Comparison of ENCODE assay signal across 15 cellular contexts in the genomic region with DNA sequence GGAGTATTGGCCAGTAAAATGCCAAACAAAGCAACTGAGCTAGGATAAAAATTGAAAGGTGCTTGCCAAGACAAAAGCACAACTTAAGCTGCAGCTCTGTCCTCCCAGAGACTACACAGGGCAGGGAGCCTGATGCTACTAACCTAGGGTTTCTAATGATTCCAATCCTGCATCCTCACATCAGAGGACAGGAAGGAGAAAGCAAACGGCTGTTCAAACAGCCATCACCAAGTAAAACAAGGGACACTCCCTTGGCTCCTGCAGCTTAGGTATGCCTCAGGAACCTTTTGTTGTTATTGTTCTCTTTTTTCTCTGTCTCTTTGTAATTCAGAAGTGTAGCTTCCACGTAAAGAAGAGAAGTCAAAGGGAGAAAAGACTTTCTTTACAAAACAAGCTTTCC.
A peak's percentile ranks its signal among the peaks of the same experiment; 100 is the strongest.
DNase-seq lines count a peak whose midpoint lies in the region; ATAC-seq and TF ChIP-seq lines count a peak whose summit lies in the region.
"Had no signal": no experiment of that assay in that cellular context is flagged by ENCODE, and none has a peak within 500 bp of the region (broad histone marks: within the 10 kb centered on the region; RNA-seq: fewer than 3 reads in every experiment).

No MANE protein-coding gene starts in this region.

- H3K36me3 ChIP-seq in DOHH2 (ENCODE audit: control insufficient read depth, low read length), result peaks cover 15% of the 10 kb centered on the region
- H3K36me3 ChIP-seq in Karpas-422 (ENCODE audit: insufficient read depth, low read length), result no peaks in the 10 kb centered on the region
- no peaks in the 10 kb centered on the region for H3K36me3 ChIP-seq in NT2/D1 (ENCODE audit: insufficient read depth, insufficient read length, low read length)
- no peaks in the 10 kb centered on the region for H3K36me3 ChIP-seq in iPS DF 6.9 (ENCODE audit: control insufficient read depth, insufficient read depth, low read length)
- H3K36me3 ChIP-seq: BE2C, colonic mucosa, vagina had no signal

- H3K79me2 ChIP-seq in DOHH2 (ENCODE audit: control insufficient read depth, low read length) (peaks cover 94% of the 10 kb centered on the region), Karpas-422 (ENCODE audit: low read length) (peaks cover 94% of the 10 kb centered on the region)

- ATAC-seq in HG02938 (IDR thresholded peaks at IDR 0.05; ENCODE audit: unreplicated experiment), result no peak
- ATAC-seq in GM19467 (IDR thresholded peaks at IDR 0.05; ENCODE audit: unreplicated experiment), result no peak
- ATAC-seq: esophagus mucosa had no signal

- H3K27ac ChIP-seq in DOHH2 (ENCODE audit: low read depth, low read length) (no peak overlapping the region), Karpas-422 (ENCODE audit: low read length) (peak overlapping the region; percentile 85), iPS DF 6.9 (ENCODE audit: low read length) (no peak overlapping the region)
- H3K27ac ChIP-seq: colonic mucosa, vagina had no signal

- no peaks in the 10 kb centered on the region for H3K9me3 ChIP-seq in DOHH2 (ENCODE audit: control insufficient read depth, insufficient read depth, low read length)
- H3K9me3 ChIP-seq in Karpas-422 (ENCODE audit: low read length), result no peaks in the 10 kb centered on the region
- H3K9me3 ChIP-seq in NT2/D1 (ENCODE audit: insufficient read depth, low read length), result no peaks in the 10 kb centered on the region
- H3K9me3 ChIP-seq in iPS DF 6.9 (ENCODE audit: control insufficient read depth, insufficient read depth, low read length), result no peaks in the 10 kb centered on the region
- H3K9me3 ChIP-seq: BE2C, colonic mucosa, vagina had no signal

- no peak overlapping the region for H2AFZ ChIP-seq in Karpas-422 (ENCODE audit: low read length)

- no peaks in the 10 kb centered on the region for H3K9me2 ChIP-seq in DOHH2 (replicated peaks; ENCODE audit: control insufficient read depth, low read length)
- H3K9me2 ChIP-seq in Karpas-422 (replicated peaks; ENCODE audit: insufficient read depth, low read length), result no peaks in the 10 kb centered on the region

- H3K4me2 ChIP-seq in DOHH2 (ENCODE audit: low read length) (peak overlapping the region; percentile 71), Karpas-422 (ENCODE audit: low read depth, low read length, poor library complexity, severe bottlenecking) (peak overlapping the region; percentile 48)

- DNase-seq in Karpas-422 (no peak), NT2/D1 (ENCODE audit: low read depth, low spot score) (peak; percentile 32), iPS DF 6.9 (ENCODE audit: low read depth, low spot score) (peak; percentile 54), AG08396 (ENCODE audit: low spot score) (no peak)
- no peak for DNase-seq in activated naive CD4-positive, alpha-beta T cell treated with anti-CD3 and anti-CD28 coated beads, Interleukin-2, amount 50 U/mL, for 16 hours
- DNase-seq: amygdala, colonic mucosa, hippocampal formation, NCI-H2029 treated with DMSO at 0.1 percent for 48 hours had no signal

- no CpG with 5 or more reads among the region's 2 CpGs for WGBS in iPS DF 6.9 (ENCODE audit: insufficient coverage, insufficient read length)

- H3K9ac ChIP-seq in Karpas-422 (ENCODE audit: low read length) (peak overlapping the region; percentile 38; the same call in 1 of the 2 replicates), NT2/D1 (ENCODE audit: insufficient read length, low read depth) (no peak overlapping the region)

- TF ChIP-seq CTCF in DOHH2 (IDR thresholded peaks at IDR 0.05; ENCODE audit: low read depth, low read length, poor library complexity, severe bottlenecking), result no peak

- H3K4me1 ChIP-seq in DOHH2 (ENCODE audit: control insufficient read depth, low read length) (peaks cover 72% of the 10 kb centered on the region), Karpas-422 (ENCODE audit: low read length) (peaks cover 90% of the 10 kb centered on the region), NT2/D1 (ENCODE audit: insufficient read depth, insufficient read length) (no peaks in the 10 kb centered on the region), iPS DF 6.9 (ENCODE audit: control insufficient read depth, insufficient read depth, low read length) (peaks cover 6% of the 10 kb centered on the region)
- H3K4me1 ChIP-seq: colonic mucosa had no signal

- H3K27me3 ChIP-seq in DOHH2 (ENCODE audit: control insufficient read depth, low read length) (no peaks in the 10 kb centered on the region), Karpas-422 (ENCODE audit: low read length) (no peaks in the 10 kb centered on the region), NT2/D1 (ENCODE audit: insufficient read depth, insufficient read length) (no peaks in the 10 kb centered on the region), iPS DF 6.9 (ENCODE audit: control insufficient read depth, insufficient read depth, low read length) (no peaks in the 10 kb centered on the region)
- H3K27me3 ChIP-seq: BE2C, colonic mucosa, vagina had no signal

- H4K20me1 ChIP-seq in DOHH2 (ENCODE audit: control insufficient read depth, insufficient read depth, low read depth, low read length), result no peaks in the 10 kb centered on the region
- no peaks in the 10 kb centered on the region for H4K20me1 ChIP-seq in Karpas-422 (ENCODE audit: insufficient read depth, low read depth, low read length)

- H3F3A ChIP-seq in DOHH2 (ENCODE audit: control insufficient read depth, insufficient read depth), result no peaks in the 10 kb centered on the region; the same call in 1 of the 2 replicates

- no peak overlapping the region for H3K4me3 ChIP-seq in DOHH2 (ENCODE audit: low read length)
- no peak overlapping the region for H3K4me3 ChIP-seq in Karpas-422 (ENCODE audit: low read length)
- no peak overlapping the region for H3K4me3 ChIP-seq in NT2/D1 (ENCODE audit: insufficient read length, low read depth)
- H3K4me3 ChIP-seq in iPS DF 6.9 (ENCODE audit: low read length), result no peak overlapping the region
- H3K4me3 ChIP-seq: colonic mucosa, vagina had no signal

Comparison
In these comparisons a context has a peak if more than half of its experiments do, and no peak if none do; other contexts are left out.
1. DNase-seq: peak in NT2/D1 (single experiment) and iPS DF 6.9 (single experiment); none in Karpas-422 (single experiment), AG08396 (single experiment) and activated naive CD4-positive, alpha-beta T cell treated with anti-CD3 and anti-CD28 coated beads, Interleukin-2, amount 50 U/mL, for 16 hours (single experiment).